Comparison of ENCODE assay signal across 20 cellular contexts in the genomic region with DNA sequence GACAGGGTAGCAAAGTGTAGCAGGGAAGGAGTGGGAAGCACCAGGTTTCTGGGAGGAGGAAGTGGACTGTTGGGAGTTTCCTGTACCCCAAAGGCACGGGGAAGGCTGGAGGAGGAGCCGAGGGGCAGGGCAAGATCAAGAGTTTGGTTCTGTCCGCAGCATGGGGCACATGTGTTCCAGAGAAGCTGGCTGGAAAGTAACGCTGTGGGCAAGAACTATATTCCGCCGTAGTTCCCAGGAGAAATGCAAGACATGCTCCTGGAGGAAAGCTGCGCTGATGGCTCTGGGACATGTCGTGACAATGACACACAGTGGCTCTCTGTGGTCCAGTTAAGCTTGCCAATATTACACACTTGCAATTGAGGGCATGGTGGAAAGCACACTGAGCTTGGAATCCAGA.
"Had no signal": no experiment of that assay in that cellular context is flagged by ENCODE, and none has a peak within 500 bp of the region (broad histone marks: within the 10 kb centered on the region; RNA-seq: fewer than 3 reads in every experiment).

No MANE protein-coding gene starts in this region.

- H3K4me1 ChIP-seq: adrenal gland had no signal

- H3K27me3 ChIP-seq: adrenal gland, Peyer's patch, SJSA1 had no signal

- ATAC-seq: activated CD4-positive, CD25-positive, alpha-beta regulatory T cell treated with anti-CD3 and anti-CD28 coated beads, Interleukin-2, amount 50 U/mL, for 24 hours; activated CD8-positive, alpha-beta T cell treated with anti-CD3 and anti-CD28 coated beads for 36 hours; activated T-cell treated with anti-CD3 and anti-CD28 coated beads, Interleukin-2, amount 50 U/mL, for 72 hours; SK-N-SH treated with all-trans-retinoic acid at 6 μM for 48 hours had no signal

- H3K4me3 ChIP-seq: adrenal gland, Peyer's patch, SJSA1 had no signal

- H3K36me3 ChIP-seq: adrenal gland, Peyer's patch, SJSA1 had no signal

- H3K27ac ChIP-seq: adrenal gland, Peyer's patch, SJSA1 had no signal

- H3K9me3 ChIP-seq: adrenal gland, Peyer's patch, SJSA1 had no signal

- DNase-seq: activated CD4-positive, alpha-beta T cell treated with anti-CD3 and anti-CD28 coated beads for 4 hours; activated CD8-positive, alpha-beta memory T cell treated with anti-CD3 and anti-CD28 coated beads, Interleukin-2, amount 50 U/mL, for 4 hours; activated CD8-positive, alpha-beta T cell treated with anti-CD3 and anti-CD28 coated beads for 36 hours; activated gamma-delta T cell treated with Interleukin-2 at 50 U/mL for 16 hours; activated naive CD4-positive, alpha-beta T cell treated with anti-CD3 and anti-CD28 coated beads, Interleukin-2, amount 10 ng/mL, durations not matched to agents 7 days and 5 days; activated naive CD8-positive, alpha-beta T cell treated with anti-CD3 and anti-CD28 coated beads for 36 hours; activated T-cell treated with anti-CD3 and anti-CD28 coated beads, Interleukin-2, amount 50 U/mL, for 72 hours; adrenal gland; anterior cingulate cortex; NCI-H1092 treated with DMSO at 0.1 percent for 48 hours; NCI-H1436; NCI-H1694 treated with DMSO at 0.1 percent for 48 hours; NCI-H2029 treated with DMSO at 0.1 percent for 48 hours; NCI-H524; Peyer's patch; SHP77; SW 1271 had no signal
